ENCODE assay signal across 13 cellular contexts in the genomic region with DNA sequence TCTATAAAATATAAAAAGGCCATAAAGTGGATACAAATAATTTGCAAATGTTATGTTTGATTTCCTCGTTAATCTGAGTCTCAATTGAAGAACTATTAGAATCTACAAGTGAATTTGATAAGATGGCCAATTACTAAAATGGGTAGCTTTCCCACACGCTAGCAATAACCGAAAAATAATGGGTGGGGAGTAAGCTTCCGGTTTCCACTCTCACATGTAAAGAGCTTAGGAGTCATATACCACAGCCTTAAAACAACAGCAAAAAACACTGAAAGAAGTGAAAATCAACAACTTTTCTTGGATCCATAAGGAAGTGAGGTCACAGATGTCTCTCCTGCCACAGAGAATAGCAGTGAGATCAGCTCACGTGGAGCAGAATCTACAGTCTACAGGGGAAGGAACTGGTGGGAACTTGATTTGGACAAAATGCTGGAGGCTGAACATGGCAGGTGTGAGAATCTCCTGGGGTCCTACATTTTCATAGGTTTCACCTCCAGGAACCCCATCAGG. TPM values are rescaled to one million over a fixed set of nuclear protein-coding genes. Genes with fewer than 3 reads are reported as not detected.
DNase-seq lines count a peak whose midpoint lies in the region; ATAC-seq and TF ChIP-seq lines count a peak whose summit lies in the region.
"Had no signal": no experiment of that assay in that cellular context is flagged by ENCODE, and none has a peak within 500 bp of the region (broad histone marks: within the 10 kb centered on the region; RNA-seq: fewer than 3 reads in every experiment).

No MANE protein-coding gene starts in this region.

- peaks cover 7 to 10% of the 10 kb centered on the region in 2 donors for H3K36me3 Mint-ChIP-seq in CD4-positive, alpha-beta memory T cell
- H3K36me3 Mint-ChIP-seq in IgD-negative memory B cell (peaks cover 4% of the 10 kb centered on the region), MCF 10A (ENCODE audit: insufficient read depth, unreplicated experiment) (peaks cover 64% of the 10 kb centered on the region)
- H3K36me3 Mint-ChIP-seq in activated naive CD4-positive, alpha-beta T cell treated with anti-CD3 and anti-CD28 coated beads, Interleukin-2, amount 50 U/mL, for 72 hours = peaks cover 26 to 40% of the 10 kb centered on the region in 2 donors
- H3K36me3 Mint-ChIP-seq in natural killer cell treated with Interleukin-12 subunit alpha and Interleukin-12 subunit beta and Interleukin-15 and Interleukin-18, amount 100 ng/mL, for 72 hours = peaks cover 10% of the 10 kb centered on the region

- H3K27me3 ChIP-seq in CD4-positive, alpha-beta memory T cell (ENCODE audit: insufficient read depth, low read length) = no peaks in the 10 kb centered on the region
- H3K27me3 ChIP-seq: foreskin keratinocyte, tibial artery had no signal

- intact Hi-C loops in CD4-positive, alpha-beta memory T cell (cut with micrococcal nuclease) = loop anchor here (1.0 to 5.0 kb wide), 2 partner anchors 110 to 261 kb away; partner anchors contain the start of genes FARP2 and STK25
- intact Hi-C loops in lower leg skin (cut with DNase I; ENCODE audit: low total_unique reads) (no loop called here), MCF 10A (cut with micrococcal nuclease) (no loop called here)

- no peaks in the 10 kb centered on the region for H3K27me3 Mint-ChIP-seq in CD4-positive, alpha-beta memory T cell
- no peaks in the 10 kb centered on the region for H3K27me3 Mint-ChIP-seq in IgD-negative memory B cell
- H3K27me3 Mint-ChIP-seq in natural killer cell treated with Interleukin-12 subunit alpha and Interleukin-12 subunit beta and Interleukin-15 and Interleukin-18, amount 100 ng/mL, for 72 hours = no peaks in the 10 kb centered on the region
- no peaks in the 10 kb centered on the region for H3K27me3 Mint-ChIP-seq in MCF 10A (ENCODE audit: insufficient read depth, unreplicated experiment)

- peaks cover 29% of the 10 kb centered on the region for H3K4me1 ChIP-seq in CD4-positive, alpha-beta memory T cell (ENCODE audit: insufficient read depth, low read length)
- H3K4me1 ChIP-seq: foreskin keratinocyte had no signal

- no peak for ATAC-seq in activated naive CD4-positive, alpha-beta T cell treated with anti-CD3 and anti-CD28 coated beads, Interleukin-2, amount 50 U/mL, for 72 hours
- ATAC-seq in natural killer cell treated with Interleukin-12 subunit alpha and Interleukin-12 subunit beta and Interleukin-15 and Interleukin-18, amount 100 ng/mL, for 72 hours = no peak
- ATAC-seq: foreskin keratinocyte had no signal

- peak overlapping the region; percentile 55 for H3K27ac ChIP-seq in CD4-positive, alpha-beta memory T cell (ENCODE audit: low read depth, low read length)
- H3K27ac ChIP-seq: foreskin keratinocyte, tibial artery had no signal

- H3K4me1 Mint-ChIP-seq in CD4-positive, alpha-beta memory T cell = peaks cover 22 to 44% (median 30%) of the 10 kb centered on the region in 4 donors
- H3K4me1 Mint-ChIP-seq in IgD-negative memory B cell (peaks cover 15 to 24% (median 23%) of the 10 kb centered on the region in 3 donors), MCF 10A (ENCODE audit: insufficient read depth, unreplicated experiment) (peaks cover 9% of the 10 kb centered on the region)
- peaks cover 30 to 33% of the 10 kb centered on the region in 2 donors for H3K4me1 Mint-ChIP-seq in natural killer cell treated with Interleukin-12 subunit alpha and Interleukin-12 subunit beta and Interleukin-15 and Interleukin-18, amount 100 ng/mL, for 72 hours (ENCODE audit: low read depth in 2 of 2)

- H3K9me3 ChIP-seq in CD4-positive, alpha-beta memory T cell (ENCODE audit: control insufficient read depth in 1 of 2, low read length in 2 of 2) = no peaks in the 10 kb centered on the region
- H3K9me3 ChIP-seq: SK-N-SH, tibial artery had no signal

- DNase-seq in CD4-positive, alpha-beta memory T cell = no peak
- no peak for DNase-seq in activated naive CD4-positive, alpha-beta T cell treated with anti-CD3 and anti-CD28 coated beads, Interleukin-2, amount 50 U/mL, for 72 hours (ENCODE audit: low spot score in 2 of 2)
- no peak for DNase-seq in natural killer cell treated with Interleukin-12 subunit alpha and Interleukin-12 subunit beta and Interleukin-15 and Interleukin-18, amount 100 ng/mL, for 72 hours (ENCODE audit: low spot score)
- DNase-seq in lower leg skin (ENCODE audit: low spot score in 2 of 2) = no peak
- no peak for DNase-seq in MCF 10A (ENCODE audit: unreplicated experiment)
- DNase-seq in HCEC 1CT = no peak
- DNase-seq: Calu3, foreskin keratinocyte, Kasumi-1, SK-N-SH, small intestine, tibial artery had no signal

- no peaks in the 10 kb centered on the region for H3K9me3 Mint-ChIP-seq in CD4-positive, alpha-beta memory T cell
- H3K9me3 Mint-ChIP-seq in IgD-negative memory B cell (no peaks in the 10 kb centered on the region), MCF 10A (ENCODE audit: unreplicated experiment) (no peaks in the 10 kb centered on the region)
- H3K9me3 Mint-ChIP-seq in activated naive CD4-positive, alpha-beta T cell treated with anti-CD3 and anti-CD28 coated beads, Interleukin-2, amount 50 U/mL, for 72 hours = peaks cover 13 to 23% of the 10 kb centered on the region in 2 donors
- no peaks in the 10 kb centered on the region for H3K9me3 Mint-ChIP-seq in natural killer cell treated with Interleukin-12 subunit alpha and Interleukin-12 subunit beta and Interleukin-15 and Interleukin-18, amount 100 ng/mL, for 72 hours

- peak overlapping the region in 1 of 2 donors; percentile 54 for H3K4me3 ChIP-seq in CD4-positive, alpha-beta memory T cell (ENCODE audit: low read length in 2 of 2)
- H3K4me3 ChIP-seq in lower leg skin (ENCODE audit: low read depth, poor library complexity, severe bottlenecking) = no peak overlapping the region

- no peak for TF ChIP-seq CTCF in lower leg skin (IDR thresholded peaks at IDR 0.05)
- no peak for TF ChIP-seq CTCF in MCF 10A (IDR thresholded peaks at IDR 0.05; ENCODE audit: unreplicated experiment)

- peak overlapping the region; percentile 74 to 95 (median 90) for H3K27ac Mint-ChIP-seq in CD4-positive, alpha-beta memory T cell
- peak overlapping the region; percentile 36 to 94 (median 65) for H3K27ac Mint-ChIP-seq in IgD-negative memory B cell
- H3K27ac Mint-ChIP-seq in activated naive CD4-positive, alpha-beta T cell treated with anti-CD3 and anti-CD28 coated beads, Interleukin-2, amount 50 U/mL, for 72 hours = peak overlapping the region; percentile 73 to 94
- peak overlapping the region; percentile 71 to 91 for H3K27ac Mint-ChIP-seq in natural killer cell treated with Interleukin-12 subunit alpha and Interleukin-12 subunit beta and Interleukin-15 and Interleukin-18, amount 100 ng/mL, for 72 hours
- no peak overlapping the region for H3K27ac Mint-ChIP-seq in MCF 10A (ENCODE audit: low read depth, unreplicated experiment)

- POLR2A ChIA-PET in CD4-positive, alpha-beta memory T cell (lab: Charles Lee; ENCODE audit: partially characterized antibody) = interaction anchor here (0.7 to 2.0 kb wide), 7 partner anchors 8 to 122 kb away, joined by 3 to 20 read pairs (median 3); partner anchors contain the start of genes ATG4B, D2HGDH, DTYMK and THAP4
- POLR2A ChIA-PET in MCF 10A (lab: Yijun Ruan, JAX) = no interaction called here

- BruUV-seq in MCF 10A (replicated peaks; lab: Mats Ljungman, UMichigan) = no TSS peak

- H3K4me3 Mint-ChIP-seq in CD4-positive, alpha-beta memory T cell = peak overlapping the region; percentile 85 to 96 (median 90)
- H3K4me3 Mint-ChIP-seq in IgD-negative memory B cell (peak overlapping the region in 3 of 4 donors; percentile 72 to 91 (median 87)), MCF 10A (ENCODE audit: unreplicated experiment) (no peak overlapping the region)
- peak overlapping the region; percentile 17 for H3K4me3 Mint-ChIP-seq in natural killer cell treated with Interleukin-12 subunit alpha and Interleukin-12 subunit beta and Interleukin-15 and Interleukin-18, amount 100 ng/mL, for 72 hours

- H3K36me3 ChIP-seq in CD4-positive, alpha-beta memory T cell (ENCODE audit: insufficient read depth, low read length) = no peaks in the 10 kb centered on the region

- CTCF ChIA-PET in CD4-positive, alpha-beta memory T cell (lab: Charles Lee; ENCODE audit: partially characterized antibody) = interaction anchor here (0.8 to 2.1 kb wide), 2 partner anchors 18 to 261 kb away, joined by 3 to 8 read pairs; no protein-coding TSS in a partner anchor
- CTCF ChIA-PET in MCF 10A (lab: Yijun Ruan, JAX) = interaction anchor here (0.6 to 1.1 kb wide), 2 partner anchors 20 to 215 kb away, joined by 3 read pairs; no protein-coding TSS in a partner anchor

- TF ChIP-seq POLR2A in lower leg skin (IDR thresholded peaks at IDR 0.05) = no peak

- 86 to 91% methylated on average over 5 of the region's 5 CpGs for WGBS in lower leg skin, 2 donors

RNA-seq across cellular contexts. Expression of gene THAP4, which starts 18.6 kb away (rescaled TPM):
- total RNA-seq in CD4-positive, alpha-beta memory T cell = 10 to 100 TPM; 27.8 to 28.2 TPM
- polyA plus RNA-seq in CD4-positive, alpha-beta memory T cell = 10 to 100 TPM; 31.7 to 42.9 TPM
- polyA plus RNA-seq in IgD-negative memory B cell = 39.6 TPM
- 10 to 100 TPM; 42.2 to 45.8 TPM for total RNA-seq in activated naive CD4-positive, alpha-beta T cell treated with anti-CD3 and anti-CD28 coated beads, Interleukin-2, amount 50 U/mL, for 72 hours
- 10 to 100 TPM; 26.9 to 55.9 TPM for total RNA-seq in natural killer cell treated with Interleukin-12 subunit alpha and Interleukin-12 subunit beta and Interleukin-15 and Interleukin-18, amount 100 ng/mL, for 72 hours
- total RNA-seq in lower leg skin (10 to 100 TPM; 52.4 to 60.7 (median 58.3) TPM), MCF 10A (2022) (64.5 and 91.8 TPM in 2 replicates)

RNA-seq across cellular contexts. Expression of gene ATG4B, which starts 19.1 kb away (rescaled TPM):
- 10 to 100 TPM; 87.7 to 96.9 TPM for total RNA-seq in CD4-positive, alpha-beta memory T cell
- 10 to 100 TPM; 49.2 to 58.4 TPM for polyA plus RNA-seq in CD4-positive, alpha-beta memory T cell
- 59.3 TPM for polyA plus RNA-seq in IgD-negative memory B cell
- 100 to 1,000 TPM; 103 to 107 TPM for total RNA-seq in activated naive CD4-positive, alpha-beta T cell treated with anti-CD3 and anti-CD28 coated beads, Interleukin-2, amount 50 U/mL, for 72 hours
- 100 to 1,000 TPM in 1 of 2 donors, 10 to 100 TPM in 1; 96.2 to 127 TPM for total RNA-seq in natural killer cell treated with Interleukin-12 subunit alpha and Interleukin-12 subunit beta and Interleukin-15 and Interleukin-18, amount 100 ng/mL, for 72 hours
- total RNA-seq in lower leg skin (10 to 100 TPM; 48.4 to 86.2 (median 63.3) TPM), MCF 10A (2022) (70.9 and 72.8 TPM in 2 replicates)

RNA-seq across cellular contexts. Expression of gene BOK, which starts 59.8 kb away (rescaled TPM):
- not detected for total RNA-seq in CD4-positive, alpha-beta memory T cell
- polyA plus RNA-seq in CD4-positive, alpha-beta memory T cell = not detected
- 0.08 TPM for polyA plus RNA-seq in IgD-negative memory B cell
- under 1 TPM in 1 of 2 donors, not detected in 1; 0.35 TPM for total RNA-seq in activated naive CD4-positive, alpha-beta T cell treated with anti-CD3 and anti-CD28 coated beads, Interleukin-2, amount 50 U/mL, for 72 hours
- total RNA-seq in natural killer cell treated with Interleukin-12 subunit alpha and Interleukin-12 subunit beta and Interleukin-15 and Interleukin-18, amount 100 ng/mL, for 72 hours = 1 to 10 TPM; 1.0 to 2.2 TPM
- 10 to 100 TPM; 44.2 to 59.9 (median 54.7) TPM for total RNA-seq in lower leg skin
- total RNA-seq in MCF 10A (2022) = 15.5 and 18.6 TPM in 2 replicates
